In the genomic region with DNA sequence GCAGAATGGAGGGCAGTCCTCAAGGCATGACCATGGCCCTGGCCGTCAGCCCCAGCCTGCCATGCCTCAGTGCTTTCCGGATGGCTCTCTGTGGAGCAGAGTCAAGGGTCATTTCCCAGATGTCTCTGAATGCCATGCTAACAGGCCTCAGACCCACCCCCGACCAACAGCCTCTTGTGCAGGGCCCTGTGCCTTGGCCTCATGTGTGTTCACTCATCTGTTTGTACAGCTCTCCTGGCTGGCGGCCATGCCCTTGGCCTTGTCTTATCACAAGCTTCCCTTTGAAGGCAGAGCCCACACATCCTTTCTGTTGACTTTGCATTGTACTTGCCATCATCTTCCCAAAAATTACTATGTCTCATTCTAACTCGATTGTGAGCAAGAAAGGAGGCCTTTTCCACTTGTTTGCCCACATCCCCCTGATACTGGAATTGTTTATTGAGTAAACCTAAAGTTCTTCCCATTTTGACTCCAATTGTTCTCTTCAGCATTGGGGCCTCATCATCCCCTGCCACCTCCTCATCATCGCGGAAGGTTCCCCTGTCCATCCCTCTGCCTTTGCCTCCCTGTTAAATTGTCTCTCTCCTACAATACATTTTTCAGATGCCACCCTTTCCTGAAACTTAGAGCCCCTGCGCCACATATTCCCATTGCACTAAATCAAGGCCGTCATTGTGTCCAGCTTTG, we compare ENCODE assay signal across 1 cellular context.
TF ChIP-seq lines count a peak whose summit lies in the region.

No MANE protein-coding gene starts in this region.

TF ChIP-seq in HepG2, 621 proteins besides CTCF, POLR2A, EP300 and RAD21 (continued from another document and continues in another):
- TF ChIP-seq, protein P1, sequence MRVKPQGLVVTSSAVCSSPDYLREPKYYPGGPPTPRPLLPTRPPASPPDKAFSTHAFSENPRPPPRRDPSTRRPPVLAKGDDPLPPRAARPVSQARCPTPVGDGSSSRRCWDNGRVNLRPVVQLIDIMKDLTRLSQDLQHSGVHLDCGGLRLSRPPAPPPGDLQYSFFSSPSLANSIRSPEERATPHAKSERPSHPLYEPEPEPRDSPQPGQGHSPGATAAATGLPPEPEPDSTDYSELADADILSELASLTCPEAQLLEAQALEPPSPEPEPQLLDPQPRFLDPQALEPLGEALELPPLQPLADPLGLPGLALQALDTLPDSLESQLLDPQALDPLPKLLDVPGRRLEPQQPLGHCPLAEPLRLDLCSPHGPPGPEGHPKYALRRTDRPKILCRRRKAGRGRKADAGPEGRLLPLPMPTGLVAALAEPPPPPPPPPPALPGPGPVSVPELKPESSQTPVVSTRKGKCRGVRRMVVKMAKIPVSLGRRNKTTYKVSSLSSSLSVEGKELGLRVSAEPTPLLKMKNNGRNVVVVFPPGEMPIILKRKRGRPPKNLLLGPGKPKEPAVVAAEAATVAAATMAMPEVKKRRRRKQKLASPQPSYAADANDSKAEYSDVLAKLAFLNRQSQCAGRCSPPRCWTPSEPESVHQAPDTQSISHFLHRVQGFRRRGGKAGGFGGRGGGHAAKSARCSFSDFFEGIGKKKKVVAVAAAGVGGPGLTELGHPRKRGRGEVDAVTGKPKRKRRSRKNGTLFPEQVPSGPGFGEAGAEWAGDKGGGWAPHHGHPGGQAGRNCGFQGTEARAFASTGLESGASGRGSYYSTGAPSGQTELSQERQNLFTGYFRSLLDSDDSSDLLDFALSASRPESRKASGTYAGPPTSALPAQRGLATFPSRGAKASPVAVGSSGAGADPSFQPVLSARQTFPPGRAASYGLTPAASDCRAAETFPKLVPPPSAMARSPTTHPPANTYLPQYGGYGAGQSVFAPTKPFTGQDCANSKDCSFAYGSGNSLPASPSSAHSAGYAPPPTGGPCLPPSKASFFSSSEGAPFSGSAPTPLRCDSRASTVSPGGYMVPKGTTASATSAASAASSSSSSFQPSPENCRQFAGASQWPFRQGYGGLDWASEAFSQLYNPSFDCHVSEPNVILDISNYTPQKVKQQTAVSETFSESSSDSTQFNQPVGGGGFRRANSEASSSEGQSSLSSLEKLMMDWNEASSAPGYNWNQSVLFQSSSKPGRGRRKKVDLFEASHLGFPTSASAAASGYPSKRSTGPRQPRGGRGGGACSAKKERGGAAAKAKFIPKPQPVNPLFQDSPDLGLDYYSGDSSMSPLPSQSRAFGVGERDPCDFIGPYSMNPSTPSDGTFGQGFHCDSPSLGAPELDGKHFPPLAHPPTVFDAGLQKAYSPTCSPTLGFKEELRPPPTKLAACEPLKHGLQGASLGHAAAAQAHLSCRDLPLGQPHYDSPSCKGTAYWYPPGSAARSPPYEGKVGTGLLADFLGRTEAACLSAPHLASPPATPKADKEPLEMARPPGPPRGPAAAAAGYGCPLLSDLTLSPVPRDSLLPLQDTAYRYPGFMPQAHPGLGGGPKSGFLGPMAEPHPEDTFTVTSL (CRISPR knock-in tag; IDR thresholded peaks at IDR 0.05; ENCODE audit: borderline replicate concordance) = peak; percentile 61
- TF ChIP-seq CEBPB (IDR thresholded peaks at IDR 0.05; ENCODE audit: borderline replicate concordance, low read depth, low read length) = no peak
- TF ChIP-seq, protein P2, sequence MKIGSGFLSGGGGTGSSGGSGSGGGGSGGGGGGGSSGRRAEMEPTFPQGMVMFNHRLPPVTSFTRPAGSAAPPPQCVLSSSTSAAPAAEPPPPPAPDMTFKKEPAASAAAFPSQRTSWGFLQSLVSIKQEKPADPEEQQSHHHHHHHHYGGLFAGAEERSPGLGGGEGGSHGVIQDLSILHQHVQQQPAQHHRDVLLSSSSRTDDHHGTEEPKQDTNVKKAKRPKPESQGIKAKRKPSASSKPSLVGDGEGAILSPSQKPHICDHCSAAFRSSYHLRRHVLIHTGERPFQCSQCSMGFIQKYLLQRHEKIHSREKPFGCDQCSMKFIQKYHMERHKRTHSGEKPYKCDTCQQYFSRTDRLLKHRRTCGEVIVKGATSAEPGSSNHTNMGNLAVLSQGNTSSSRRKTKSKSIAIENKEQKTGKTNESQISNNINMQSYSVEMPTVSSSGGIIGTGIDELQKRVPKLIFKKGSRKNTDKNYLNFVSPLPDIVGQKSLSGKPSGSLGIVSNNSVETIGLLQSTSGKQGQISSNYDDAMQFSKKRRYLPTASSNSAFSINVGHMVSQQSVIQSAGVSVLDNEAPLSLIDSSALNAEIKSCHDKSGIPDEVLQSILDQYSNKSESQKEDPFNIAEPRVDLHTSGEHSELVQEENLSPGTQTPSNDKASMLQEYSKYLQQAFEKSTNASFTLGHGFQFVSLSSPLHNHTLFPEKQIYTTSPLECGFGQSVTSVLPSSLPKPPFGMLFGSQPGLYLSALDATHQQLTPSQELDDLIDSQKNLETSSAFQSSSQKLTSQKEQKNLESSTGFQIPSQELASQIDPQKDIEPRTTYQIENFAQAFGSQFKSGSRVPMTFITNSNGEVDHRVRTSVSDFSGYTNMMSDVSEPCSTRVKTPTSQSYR (CRISPR knock-in tag; IDR thresholded peaks at IDR 0.05; ENCODE audit: borderline replicate concordance) = peak; percentile 54; the same call in 1 of the 2 replicates
- TF ChIP-seq, protein P3, sequence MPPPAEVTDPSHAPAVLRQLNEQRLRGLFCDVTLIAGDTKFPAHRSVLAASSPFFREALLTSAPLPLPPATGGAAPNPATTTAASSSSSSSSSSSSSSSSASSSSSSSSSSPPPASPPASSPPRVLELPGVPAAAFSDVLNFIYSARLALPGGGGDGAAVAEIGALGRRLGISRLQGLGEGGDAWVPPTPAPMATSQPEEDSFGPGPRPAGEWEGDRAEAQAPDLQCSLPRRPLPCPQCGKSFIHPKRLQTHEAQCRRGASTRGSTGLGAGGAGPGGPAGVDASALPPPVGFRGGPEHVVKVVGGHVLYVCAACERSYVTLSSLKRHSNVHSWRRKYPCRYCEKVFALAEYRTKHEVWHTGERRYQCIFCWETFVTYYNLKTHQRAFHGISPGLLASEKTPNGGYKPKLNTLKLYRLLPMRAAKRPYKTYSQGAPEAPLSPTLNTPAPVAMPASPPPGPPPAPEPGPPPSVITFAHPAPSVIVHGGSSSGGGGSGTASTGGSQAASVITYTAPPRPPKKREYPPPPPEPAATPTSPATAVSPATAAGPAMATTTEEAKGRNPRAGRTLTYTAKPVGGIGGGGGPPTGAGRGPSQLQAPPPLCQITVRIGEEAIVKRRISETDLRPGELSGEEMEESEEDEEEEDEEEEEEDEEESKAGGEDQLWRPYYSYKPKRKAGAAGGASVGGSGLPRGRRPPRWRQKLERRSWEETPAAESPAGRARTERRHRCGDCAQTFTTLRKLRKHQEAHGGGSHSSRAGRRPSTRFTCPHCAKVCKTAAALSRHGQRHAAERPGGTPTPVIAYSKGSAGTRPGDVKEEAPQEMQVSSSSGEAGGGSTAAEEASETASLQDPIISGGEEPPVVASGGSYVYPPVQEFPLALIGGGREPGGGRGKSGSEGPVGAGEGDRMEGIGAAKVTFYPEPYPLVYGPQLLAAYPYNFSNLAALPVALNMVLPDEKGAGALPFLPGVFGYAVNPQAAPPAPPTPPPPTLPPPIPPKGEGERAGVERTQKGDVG (CRISPR knock-in tag; IDR thresholded peaks at IDR 0.05; ENCODE audit: borderline replicate concordance) = no peak
- TF ChIP-seq ZNF367 (CRISPR knock-in tag; IDR thresholded peaks at IDR 0.05; ENCODE audit: borderline replicate concordance) = no peak
- TF ChIP-seq BCL6 (CRISPR knock-in tag; IDR thresholded peaks at IDR 0.05) = peak; percentile 93
- TF ChIP-seq, protein P4, sequence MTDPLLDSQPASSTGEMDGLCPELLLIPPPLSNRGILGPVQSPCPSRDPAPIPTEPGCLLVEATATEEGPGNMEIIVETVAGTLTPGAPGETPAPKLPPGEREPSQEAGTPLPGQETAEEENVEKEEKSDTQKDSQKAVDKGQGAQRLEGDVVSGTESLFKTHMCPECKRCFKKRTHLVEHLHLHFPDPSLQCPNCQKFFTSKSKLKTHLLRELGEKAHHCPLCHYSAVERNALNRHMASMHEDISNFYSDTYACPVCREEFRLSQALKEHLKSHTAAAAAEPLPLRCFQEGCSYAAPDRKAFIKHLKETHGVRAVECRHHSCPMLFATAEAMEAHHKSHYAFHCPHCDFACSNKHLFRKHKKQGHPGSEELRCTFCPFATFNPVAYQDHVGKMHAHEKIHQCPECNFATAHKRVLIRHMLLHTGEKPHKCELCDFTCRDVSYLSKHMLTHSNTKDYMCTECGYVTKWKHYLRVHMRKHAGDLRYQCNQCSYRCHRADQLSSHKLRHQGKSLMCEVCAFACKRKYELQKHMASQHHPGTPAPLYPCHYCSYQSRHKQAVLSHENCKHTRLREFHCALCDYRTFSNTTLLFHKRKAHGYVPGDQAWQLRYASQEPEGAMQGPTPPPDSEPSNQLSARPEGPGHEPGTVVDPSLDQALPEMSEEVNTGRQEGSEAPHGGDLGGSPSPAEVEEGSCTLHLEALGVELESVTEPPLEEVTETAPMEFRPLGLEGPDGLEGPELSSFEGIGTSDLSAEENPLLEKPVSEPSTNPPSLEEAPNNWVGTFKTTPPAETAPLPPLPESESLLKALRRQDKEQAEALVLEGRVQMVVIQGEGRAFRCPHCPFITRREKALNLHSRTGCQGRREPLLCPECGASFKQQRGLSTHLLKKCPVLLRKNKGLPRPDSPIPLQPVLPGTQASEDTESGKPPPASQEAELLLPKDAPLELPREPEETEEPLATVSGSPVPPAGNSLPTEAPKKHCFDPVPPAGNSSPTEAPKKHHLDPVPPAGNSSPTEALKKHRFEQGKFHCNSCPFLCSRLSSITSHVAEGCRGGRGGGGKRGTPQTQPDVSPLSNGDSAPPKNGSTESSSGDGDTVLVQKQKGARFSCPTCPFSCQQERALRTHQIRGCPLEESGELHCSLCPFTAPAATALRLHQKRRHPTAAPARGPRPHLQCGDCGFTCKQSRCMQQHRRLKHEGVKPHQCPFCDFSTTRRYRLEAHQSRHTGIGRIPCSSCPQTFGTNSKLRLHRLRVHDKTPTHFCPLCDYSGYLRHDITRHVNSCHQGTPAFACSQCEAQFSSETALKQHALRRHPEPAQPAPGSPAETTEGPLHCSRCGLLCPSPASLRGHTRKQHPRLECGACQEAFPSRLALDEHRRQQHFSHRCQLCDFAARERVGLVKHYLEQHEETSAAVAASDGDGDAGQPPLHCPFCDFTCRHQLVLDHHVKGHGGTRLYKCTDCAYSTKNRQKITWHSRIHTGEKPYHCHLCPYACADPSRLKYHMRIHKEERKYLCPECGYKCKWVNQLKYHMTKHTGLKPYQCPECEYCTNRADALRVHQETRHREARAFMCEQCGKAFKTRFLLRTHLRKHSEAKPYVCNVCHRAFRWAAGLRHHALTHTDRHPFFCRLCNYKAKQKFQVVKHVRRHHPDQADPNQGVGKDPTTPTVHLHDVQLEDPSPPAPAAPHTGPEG (CRISPR knock-in tag; IDR thresholded peaks at IDR 0.05) = no peak
- TF ChIP-seq MYC (CRISPR knock-in tag; IDR thresholded peaks at IDR 0.05; ENCODE audit: borderline replicate concordance) = peak; percentile 39; the same call in 1 of the 2 replicates
- no peak for TF ChIP-seq ZNF879 (CRISPR knock-in tag; IDR thresholded peaks at IDR 0.05)
- TF ChIP-seq ARHGAP35 (CRISPR knock-in tag; IDR thresholded peaks at IDR 0.05; ENCODE audit: borderline replicate concordance) = no peak
- TF ChIP-seq, protein P5, sequence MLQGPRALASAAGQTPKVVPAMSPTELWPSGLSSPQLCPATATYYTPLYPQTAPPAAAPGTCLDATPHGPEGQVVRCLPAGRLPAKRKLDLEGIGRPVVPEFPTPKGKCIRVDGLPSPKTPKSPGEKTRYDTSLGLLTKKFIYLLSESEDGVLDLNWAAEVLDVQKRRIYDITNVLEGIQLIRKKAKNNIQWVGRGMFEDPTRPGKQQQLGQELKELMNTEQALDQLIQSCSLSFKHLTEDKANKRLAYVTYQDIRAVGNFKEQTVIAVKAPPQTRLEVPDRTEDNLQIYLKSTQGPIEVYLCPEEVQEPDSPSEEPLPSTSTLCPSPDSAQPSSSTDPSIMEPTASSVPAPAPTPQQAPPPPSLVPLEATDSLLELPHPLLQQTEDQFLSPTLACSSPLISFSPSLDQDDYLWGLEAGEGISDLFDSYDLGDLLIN (CRISPR knock-in tag; IDR thresholded peaks at IDR 0.05; ENCODE audit: borderline replicate concordance) = no peak
- TF ChIP-seq FOXA3 (CRISPR knock-in tag; IDR thresholded peaks at IDR 0.05) = peak; percentile 85
- TF ChIP-seq ZC3H4 (CRISPR knock-in tag; IDR thresholded peaks at IDR 0.05; ENCODE audit: borderline replicate concordance) = no peak
- peak; percentile 42; the same call in 1 of the 2 replicates for TF ChIP-seq NRL (CRISPR knock-in tag; IDR thresholded peaks at IDR 0.05; ENCODE audit: borderline replicate concordance)
- peak; percentile 50; the same call in 1 of the 2 replicates for TF ChIP-seq YEATS2 (CRISPR knock-in tag; IDR thresholded peaks at IDR 0.05; ENCODE audit: borderline replicate concordance)
- no peak for TF ChIP-seq SIN3A (IDR thresholded peaks at IDR 0.05; ENCODE audit: borderline replicate concordance, low read depth, low read length)
- TF ChIP-seq GATA4 (IDR thresholded peaks at IDR 0.05; ENCODE audit: borderline replicate concordance, low read depth) = peak; percentile 65; the same call in 1 of the 2 replicates
- TF ChIP-seq, protein P6, sequence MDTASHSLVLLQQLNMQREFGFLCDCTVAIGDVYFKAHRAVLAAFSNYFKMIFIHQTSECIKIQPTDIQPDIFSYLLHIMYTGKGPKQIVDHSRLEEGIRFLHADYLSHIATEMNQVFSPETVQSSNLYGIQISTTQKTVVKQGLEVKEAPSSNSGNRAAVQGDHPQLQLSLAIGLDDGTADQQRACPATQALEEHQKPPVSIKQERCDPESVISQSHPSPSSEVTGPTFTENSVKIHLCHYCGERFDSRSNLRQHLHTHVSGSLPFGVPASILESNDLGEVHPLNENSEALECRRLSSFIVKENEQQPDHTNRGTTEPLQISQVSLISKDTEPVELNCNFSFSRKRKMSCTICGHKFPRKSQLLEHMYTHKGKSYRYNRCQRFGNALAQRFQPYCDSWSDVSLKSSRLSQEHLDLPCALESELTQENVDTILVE (CRISPR knock-in tag; IDR thresholded peaks at IDR 0.05) = peak; percentile 41; the same call in 1 of the 2 replicates
- no peak for TF ChIP-seq IRX3 (CRISPR knock-in tag; IDR thresholded peaks at IDR 0.05; ENCODE audit: borderline replicate concordance, low read depth)
- TF ChIP-seq, protein P7, sequence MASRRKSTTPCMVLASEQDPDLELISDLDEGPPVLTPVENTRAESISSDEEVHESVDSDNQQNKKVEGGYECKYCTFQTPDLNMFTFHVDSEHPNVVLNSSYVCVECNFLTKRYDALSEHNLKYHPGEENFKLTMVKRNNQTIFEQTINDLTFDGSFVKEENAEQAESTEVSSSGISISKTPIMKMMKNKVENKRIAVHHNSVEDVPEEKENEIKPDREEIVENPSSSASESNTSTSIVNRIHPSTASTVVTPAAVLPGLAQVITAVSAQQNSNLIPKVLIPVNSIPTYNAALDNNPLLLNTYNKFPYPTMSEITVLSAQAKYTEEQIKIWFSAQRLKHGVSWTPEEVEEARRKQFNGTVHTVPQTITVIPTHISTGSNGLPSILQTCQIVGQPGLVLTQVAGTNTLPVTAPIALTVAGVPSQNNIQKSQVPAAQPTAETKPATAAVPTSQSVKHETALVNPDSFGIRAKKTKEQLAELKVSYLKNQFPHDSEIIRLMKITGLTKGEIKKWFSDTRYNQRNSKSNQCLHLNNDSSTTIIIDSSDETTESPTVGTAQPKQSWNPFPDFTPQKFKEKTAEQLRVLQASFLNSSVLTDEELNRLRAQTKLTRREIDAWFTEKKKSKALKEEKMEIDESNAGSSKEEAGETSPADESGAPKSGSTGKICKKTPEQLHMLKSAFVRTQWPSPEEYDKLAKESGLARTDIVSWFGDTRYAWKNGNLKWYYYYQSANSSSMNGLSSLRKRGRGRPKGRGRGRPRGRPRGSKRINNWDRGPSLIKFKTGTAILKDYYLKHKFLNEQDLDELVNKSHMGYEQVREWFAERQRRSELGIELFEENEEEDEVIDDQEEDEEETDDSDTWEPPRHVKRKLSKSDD (CRISPR knock-in tag; IDR thresholded peaks at IDR 0.05; ENCODE audit: low read depth) = 0 out of 2 replicates have a peak, but pooled peaks have one; percentile 27
- TF ChIP-seq HOXA5 (CRISPR knock-in tag; IDR thresholded peaks at IDR 0.05) = no peak
- no peak; the same call in 1 of the 2 replicates for TF ChIP-seq POGZ (CRISPR knock-in tag; IDR thresholded peaks at IDR 0.05)
- TF ChIP-seq FLYWCH1 (CRISPR knock-in tag; IDR thresholded peaks at IDR 0.05) = no peak
- TF ChIP-seq ONECUT2 (CRISPR knock-in tag; IDR thresholded peaks at IDR 0.05) = no peak
- no peak for TF ChIP-seq RFXAP (CRISPR knock-in tag; IDR thresholded peaks at IDR 0.05; ENCODE audit: borderline replicate concordance)
